ENCODE assay signal across 13 cellular contexts in genomic region chr1:43296207-43296606, GRCh38. TPM values are rescaled to one million over a fixed set of nuclear protein-coding genes. Genes with fewer than 3 reads are reported as not detected.
DNase-seq lines count a peak whose midpoint lies in the region; ATAC-seq, FAIRE-seq and TF ChIP-seq lines count a peak whose summit lies in the region.
"Had no signal": no experiment of that assay in that cellular context is flagged by ENCODE, and none has a peak within 500 bp of the region (broad histone marks: within the 10 kb centered on the region; RNA-seq: fewer than 3 reads in every experiment).

No MANE protein-coding gene starts in this region.

- peak overlapping the region; percentile 52 for H4K5ac ChIP-seq in H1 (ENCODE audit: insufficient read length, low read depth, low read length)

- no peak for TF ChIP-seq EP300 in H1 (IDR thresholded peaks at IDR 0.05; ENCODE audit: borderline replicate concordance in 1 of 2, low read depth in 2 of 2, low read length in 2 of 2)

- H4K20me1 ChIP-seq in KMS-11 (ENCODE audit: insufficient read depth) (no peaks in the 10 kb centered on the region), H1 (replicated peaks in 1 of 2; ENCODE audit: control insufficient read depth in 1 of 2, insufficient read depth in 2 of 2, low read length in 2 of 2) (no peaks in the 10 kb centered on the region)

- FAIRE-seq in H1 (lab: Jason Lieb, UNC) = no peak
- FAIRE-seq: H54, HTR-8/SVneo had no signal

- H2BK20ac ChIP-seq in H1 (ENCODE audit: low read length) = no peak overlapping the region

- H3K23ac ChIP-seq in H1 (ENCODE audit: insufficient read length) = no peak overlapping the region

- CTCF ChIA-PET in CD4-positive, alpha-beta memory T cell (lab: Charles Lee; ENCODE audit: partially characterized antibody) = interaction anchor here (1.7 kb wide), 1 partner anchor 69 kb away, joined by 5 read pairs; no protein-coding TSS in a partner anchor
- CTCF ChIA-PET in H1 (lab: Charles Lee; ENCODE audit: partially characterized antibody) = interaction anchor here (0.6 to 3.1 kb wide), 2 partner anchors 11 to 45 kb away, joined by 3 to 26 read pairs; partner anchors contain the start of gene C1orf210

- H3K4me2 ChIP-seq in KMS-11 (peak overlapping the region; percentile 56; the same call in 1 of the 2 replicates), H1 (ENCODE audit: insufficient read depth in 1 of 2, low read depth in 2 of 2, low read length in 2 of 2) (no peak overlapping the region), parathyroid adenoma (ENCODE audit: low read length) (peak overlapping the region; percentile 17)

- no peak overlapping the region for H2AK5ac ChIP-seq in H1 (ENCODE audit: low read depth, low read length)

- H3K27ac Mint-ChIP-seq in CD4-positive, alpha-beta memory T cell = peak overlapping the region; percentile 27 to 94 (median 90)
- H3K27ac Mint-ChIP-seq in natural killer cell treated with Interleukin-12 subunit alpha and Interleukin-12 subunit beta and Interleukin-15 and Interleukin-18, amount 100 ng/mL, for 72 hours = peak overlapping the region in 1 of 2 donors; percentile 56

- no peak overlapping the region for H2BK15ac ChIP-seq in H1 (ENCODE audit: low read length)

- no peak overlapping the region for H4K91ac ChIP-seq in H1 (replicated peaks; ENCODE audit: insufficient read length, low read length)

- H3K4ac ChIP-seq in H1 (replicated peaks; ENCODE audit: insufficient read length, low read depth, low read length) = no peak overlapping the region

- no peak overlapping the region for H2BK5ac ChIP-seq in H1 (ENCODE audit: low read depth, low read length)

- H4K8ac ChIP-seq in H1 (ENCODE audit: extremely low read depth, insufficient read depth, low read length) = no peak overlapping the region

- no peaks in the 10 kb centered on the region for H3K79me2 ChIP-seq in KMS-11 (ENCODE audit: insufficient read depth, low read depth)
- no peaks in the 10 kb centered on the region for H3K79me2 ChIP-seq in H1 (ENCODE audit: control insufficient read depth in 1 of 2, insufficient read depth in 2 of 2, low read length in 2 of 2)
- H3K79me2 ChIP-seq in parathyroid adenoma = no peaks in the 10 kb centered on the region

- no peak for TF ChIP-seq CTCF in KMS-11 (conservative IDR thresholded peaks at IDR 0.05; ENCODE audit: low read depth, low read length)
- TF ChIP-seq CTCF in H1 (IDR thresholded peaks at IDR 0.05; ENCODE audit: control extremely low read depth in 1 of 3, insufficient read depth in 1 of 3, low read depth in 1 of 3, low read length in 3 of 3) = no peak
- TF ChIP-seq CTCF in parathyroid adenoma (IDR thresholded peaks at IDR 0.05) = no peak

- POLR2A ChIA-PET in CD4-positive, alpha-beta memory T cell (lab: Charles Lee; ENCODE audit: partially characterized antibody) = no interaction called here
- POLR2A ChIA-PET in H1 (lab: Charles Lee; ENCODE audit: partially characterized antibody) = no interaction called here

- H3K79me1 ChIP-seq in H1 (ENCODE audit: low read depth, low read length) = no peaks in the 10 kb centered on the region

- no peak overlapping the region for H3K4me3 ChIP-seq in CD4-positive, alpha-beta memory T cell (ENCODE audit: low read length in 2 of 2)
- no peak overlapping the region for H3K4me3 ChIP-seq in KMS-11 (IDR thresholded peaks at IDR 0.05; ENCODE audit: insufficient read depth, low read depth, low read length)
- H3K4me3 ChIP-seq in H1 (ENCODE audit: extremely low read depth in 1 of 4, insufficient read depth in 2 of 4, low read depth in 3 of 4, low read length in 4 of 4) = peak overlapping the region in 1 of 4 experiments; percentile 1; a peak in 1 of 8 replicates
- H3K4me3 ChIP-seq in parathyroid adenoma (ENCODE audit: low read depth, low read length) = no peak overlapping the region

- no peak for ATAC-seq in HG03439 (IDR thresholded peaks at IDR 0.05; ENCODE audit: unreplicated experiment)
- no peak for ATAC-seq in natural killer cell treated with Interleukin-12 subunit alpha and Interleukin-12 subunit beta and Interleukin-15 and Interleukin-18, amount 100 ng/mL, for 72 hours

- no peaks in the 10 kb centered on the region for H3K36me3 ChIP-seq in CD4-positive, alpha-beta memory T cell (ENCODE audit: insufficient read depth, low read length)
- no peaks in the 10 kb centered on the region for H3K36me3 ChIP-seq in KMS-11 (ENCODE audit: insufficient read depth)
- no peaks in the 10 kb centered on the region for H3K36me3 ChIP-seq in H1 (ENCODE audit: control insufficient read depth in 2 of 4, insufficient read depth in 4 of 4, low read length in 3 of 4)
- no peaks in the 10 kb centered on the region for H3K36me3 ChIP-seq in parathyroid adenoma (ENCODE audit: control insufficient read depth, insufficient read depth, low read length)

- peaks cover 15% of the 10 kb centered on the region for H3K4me1 ChIP-seq in CD4-positive, alpha-beta memory T cell (ENCODE audit: insufficient read depth, low read length)
- H3K4me1 ChIP-seq in KMS-11 (ENCODE audit: low read depth, poor library complexity, severe bottlenecking) = peaks cover 23% of the 10 kb centered on the region
- H3K4me1 ChIP-seq in H1 (replicated peaks in 1 of 4; ENCODE audit: control insufficient read depth in 3 of 4, insufficient read depth in 4 of 4, low read length in 3 of 4) = peaks cover 1 to 8% (median 6%) of the 10 kb centered on the region in 4 experiments; a peak in 5 of 7 replicates
- no peaks in the 10 kb centered on the region for H3K4me1 ChIP-seq in parathyroid adenoma

- TF ChIP-seq POLR2A in H1 (IDR thresholded peaks at IDR 0.05; ENCODE audit: control extremely low read depth in 1 of 2, low read depth in 2 of 2, low read length in 2 of 2) = no peak

- H3K9me3 Mint-ChIP-seq in CD4-positive, alpha-beta memory T cell = no peaks in the 10 kb centered on the region
- H3K9me3 Mint-ChIP-seq in natural killer cell treated with Interleukin-12 subunit alpha and Interleukin-12 subunit beta and Interleukin-15 and Interleukin-18, amount 100 ng/mL, for 72 hours = no peaks in the 10 kb centered on the region
- H3K9me3 Mint-ChIP-seq: naive B cell had no signal

- 67% methylated on average over 1 of the region's 1 CpG; no CpG with 5 or more reads in 1 of the 2 experiments for WGBS in H1 (ENCODE audit: extremely low coverage in 1 of 2, insufficient coverage in 1 of 2, insufficient read length in 1 of 2, insufficient replicate concordance in 2 of 2, low coverage in 1 of 2, low lambda C conversion rate in 2 of 2, missing lambda C conversion rate in 1 of 2), 2 experiments

- H3K4me3 Mint-ChIP-seq in CD4-positive, alpha-beta memory T cell = peak overlapping the region in 2 of 8 donors; percentile 15 to 76
- H3K4me3 Mint-ChIP-seq in natural killer cell treated with Interleukin-12 subunit alpha and Interleukin-12 subunit beta and Interleukin-15 and Interleukin-18, amount 100 ng/mL, for 72 hours = no peak overlapping the region
- H3K4me3 Mint-ChIP-seq: naive B cell had no signal

- H3K14ac ChIP-seq in H1 (ENCODE audit: insufficient read length) = no peak overlapping the region

- H3K36me3 Mint-ChIP-seq in CD4-positive, alpha-beta memory T cell = no peaks in the 10 kb centered on the region
- H3K36me3 Mint-ChIP-seq in natural killer cell treated with Interleukin-12 subunit alpha and Interleukin-12 subunit beta and Interleukin-15 and Interleukin-18, amount 100 ng/mL, for 72 hours = no peaks in the 10 kb centered on the region
- H3K36me3 Mint-ChIP-seq: naive B cell had no signal

- H3K27me3 Mint-ChIP-seq in CD4-positive, alpha-beta memory T cell = no peaks in the 10 kb centered on the region
- H3K27me3 Mint-ChIP-seq in natural killer cell treated with Interleukin-12 subunit alpha and Interleukin-12 subunit beta and Interleukin-15 and Interleukin-18, amount 100 ng/mL, for 72 hours = no peaks in the 10 kb centered on the region

- DNase-seq in CD4-positive, alpha-beta memory T cell = no peak
- DNase-seq in H1 (ENCODE audit: low read depth in 1 of 2, low spot score in 2 of 2) (no peak), NCI-H69 (lab: John Stamatoyannopoulos, UW) (no peak), DMS79 (lab: John Stamatoyannopoulos, UW) (no peak)
- no peak for DNase-seq in natural killer cell treated with Interleukin-12 subunit alpha and Interleukin-12 subunit beta and Interleukin-15 and Interleukin-18, amount 100 ng/mL, for 72 hours (ENCODE audit: low spot score)
- DNase-seq: activated CD8-positive, alpha-beta memory T cell treated with anti-CD3 and anti-CD28 coated beads for 24 hours; naive B cell; NCI-H1436 had no signal

- no peak for TF ChIP-seq RAD21 in H1 (IDR thresholded peaks at IDR 0.05 in 1 of 2, conservative IDR thresholded peaks at IDR 0.05 in 1 of 2; ENCODE audit: low read depth in 2 of 2, low read length in 2 of 2)

- no peak overlapping the region; the same call in 1 of the 2 replicates for H3K9ac ChIP-seq in KMS-11
- no peak overlapping the region for H3K9ac ChIP-seq in H1 (replicated peaks in 1 of 4; ENCODE audit: extremely low read depth in 1 of 4, low read depth in 3 of 4, low read length in 3 of 4)
- no peak overlapping the region for H3K9ac ChIP-seq in parathyroid adenoma

- no peaks in the 10 kb centered on the region for H3K9me3 ChIP-seq in CD4-positive, alpha-beta memory T cell (ENCODE audit: control insufficient read depth in 1 of 2, low read length in 2 of 2)
- H3K9me3 ChIP-seq in H1 (ENCODE audit: insufficient read depth in 2 of 2, low read depth in 1 of 2, low read length in 1 of 2) (no peaks in the 10 kb centered on the region), parathyroid adenoma (ENCODE audit: control insufficient read depth, low read length) (no peaks in the 10 kb centered on the region)

- H3K27ac ChIP-seq in CD4-positive, alpha-beta memory T cell (ENCODE audit: low read depth, low read length) = no peak overlapping the region
- H3K27ac ChIP-seq in KMS-11 (peak overlapping the region; percentile 34; the same call in 1 of the 2 replicates), H1 (ENCODE audit: low read depth, low read length) (no peak overlapping the region), parathyroid adenoma (no peak overlapping the region)

- H3K4me1 Mint-ChIP-seq in CD4-positive, alpha-beta memory T cell = peaks cover 10 to 17% (median 14%) of the 10 kb centered on the region in 4 donors
- peaks cover 6 to 9% of the 10 kb centered on the region in 2 donors for H3K4me1 Mint-ChIP-seq in natural killer cell treated with Interleukin-12 subunit alpha and Interleukin-12 subunit beta and Interleukin-15 and Interleukin-18, amount 100 ng/mL, for 72 hours (ENCODE audit: low read depth in 2 of 2)
- H3K4me1 Mint-ChIP-seq: naive B cell had no signal

- H2AFZ ChIP-seq in KMS-11 (ENCODE audit: low read depth) (peak overlapping the region; percentile 29; the same call in 1 of the 2 replicates), H1 (ENCODE audit: low read length) (no peak overlapping the region), parathyroid adenoma (no peak overlapping the region)

- H2BK12ac ChIP-seq in H1 (ENCODE audit: low read depth, low read length) = no peak overlapping the region

- H3K23me2 ChIP-seq in H1 (ENCODE audit: low read depth, low read length) = no peaks in the 10 kb centered on the region; the same call in 1 of the 2 replicates

- H3K27me3 ChIP-seq in CD4-positive, alpha-beta memory T cell (ENCODE audit: insufficient read depth, low read length) = no peaks in the 10 kb centered on the region
- H3K27me3 ChIP-seq in KMS-11 (ENCODE audit: insufficient read depth, low read depth) = no peaks in the 10 kb centered on the region
- H3K27me3 ChIP-seq in H1 (replicated peaks in 1 of 4; ENCODE audit: control insufficient read depth in 3 of 4, extremely low read depth in 1 of 4, insufficient read depth in 3 of 4, low read length in 3 of 4) = no peaks in the 10 kb centered on the region
- H3K27me3 ChIP-seq in parathyroid adenoma (ENCODE audit: control insufficient read depth, insufficient read depth, low read length) = no peaks in the 10 kb centered on the region

- no peak overlapping the region for H3K18ac ChIP-seq in H1 (ENCODE audit: extremely low read depth, low read length)

- H3K56ac ChIP-seq in H1 (replicated peaks; ENCODE audit: insufficient read length, low read depth, low read length) = no peak overlapping the region

- H2BK120ac ChIP-seq in H1 (replicated peaks; ENCODE audit: low read depth, low read length) = no peak overlapping the region

- intact Hi-C loops in CD4-positive, alpha-beta memory T cell (cut with micrococcal nuclease) = no loop called here

RNA-seq across cellular contexts. Expression of gene TIE1, which starts 4.6 kb away (rescaled TPM):
- not detected for total RNA-seq in CD4-positive, alpha-beta memory T cell
- polyA plus RNA-seq in CD4-positive, alpha-beta memory T cell = not detected
- total RNA-seq in H1 (2021; fragmentation: NEBNext Ultra II Directional; extraction: Animal tissue kit (Norgen Biotek cat#: 25700)) = 2.2 and 2.7 TPM in 2 replicates
- polyA plus RNA-seq in H1 (2011; rRNA removed) = 0.74 and 1.5 TPM in 2 replicates
- 1.2 TPM for polyA plus RNA-seq in H1 (2011; cell fraction: cytosol; rRNA removed)
- 3.8 TPM for polyA plus RNA-seq in H1 (2011; cell fraction: nucleus; rRNA removed)
- 1.1 to 1.7 TPM (median 1.6 TPM) in 4 replicates for polyA plus RNA-seq in H1 (2012, experiment 1 of 2)
- 1.4 TPM for polyA plus RNA-seq in H1 (2012, experiment 2 of 2)
- polyA plus RNA-seq in H1 (2013, experiment 1 of 2) = 5.6 TPM
- 4.5 TPM for polyA plus RNA-seq in H1 (2013, experiment 2 of 2)
- 1.7 and 1.9 TPM in 2 replicates for polyA minus RNA-seq in H1 (2011; rRNA and poly(A)+ RNA removed)
- polyA minus RNA-seq in H1 (2011; cell fraction: cytosol; rRNA and poly(A)+ RNA removed) = 5.9 TPM
- polyA minus RNA-seq in H1 (2011; cell fraction: nucleus; rRNA and poly(A)+ RNA removed) = 3.0 TPM
- 10 to 100 TPM in 1 of 2 donors, 1 to 10 TPM in 1; 9.6 to 11.4 TPM for total RNA-seq in natural killer cell treated with Interleukin-12 subunit alpha and Interleukin-12 subunit beta and Interleukin-15 and Interleukin-18, amount 100 ng/mL, for 72 hours

RNA-seq across cellular contexts. Expression of gene C1orf210, which starts 10.8 kb away (rescaled TPM):
- not detected for total RNA-seq in CD4-positive, alpha-beta memory T cell
- polyA plus RNA-seq in CD4-positive, alpha-beta memory T cell = not detected
- 10.6 and 12.0 TPM in 2 replicates for total RNA-seq in H1 (2021; fragmentation: NEBNext Ultra II Directional; extraction: Animal tissue kit (Norgen Biotek cat#: 25700))
- polyA plus RNA-seq in H1 (2011; rRNA removed) = 27.9 and 29.9 TPM in 2 replicates
- 25.0 TPM for polyA plus RNA-seq in H1 (2011; cell fraction: cytosol; rRNA removed)
- polyA plus RNA-seq in H1 (2011; cell fraction: nucleus; rRNA removed) = 10.0 TPM
- 10.1 to 12.6 TPM (median 10.7 TPM) in 4 replicates for polyA plus RNA-seq in H1 (2012, experiment 1 of 2)
- 13.0 TPM for polyA plus RNA-seq in H1 (2012, experiment 2 of 2)
- 13.8 TPM for polyA plus RNA-seq in H1 (2013, experiment 1 of 2)
- polyA plus RNA-seq in H1 (2013, experiment 2 of 2) = 16.0 TPM
- polyA minus RNA-seq in H1 (2011; rRNA and poly(A)+ RNA removed) = 14.1 and 15.4 TPM in 2 replicates
- 5.4 TPM for polyA minus RNA-seq in H1 (2011; cell fraction: cytosol; rRNA and poly(A)+ RNA removed)
- 5.0 TPM for polyA minus RNA-seq in H1 (2011; cell fraction: nucleus; rRNA and poly(A)+ RNA removed)
- not detected for total RNA-seq in natural killer cell treated with Interleukin-12 subunit alpha and Interleukin-12 subunit beta and Interleukin-15 and Interleukin-18, amount 100 ng/mL, for 72 hours

RNA-seq across cellular contexts. Expression of gene TMEM125, which starts 26.4 kb away (rescaled TPM):
- not detected for total RNA-seq in CD4-positive, alpha-beta memory T cell
- not detected for polyA plus RNA-seq in CD4-positive, alpha-beta memory T cell
- total RNA-seq in H1 (2021; fragmentation: NEBNext Ultra II Directional; extraction: Animal tissue kit (Norgen Biotek cat#: 25700)) = 24.6 and 26.5 TPM in 2 replicates
- 46.7 and 54.2 TPM in 2 replicates for polyA plus RNA-seq in H1 (2011; rRNA removed)
- polyA plus RNA-seq in H1 (2011; cell fraction: cytosol; rRNA removed) = 46.6 TPM
- 76.7 TPM for polyA plus RNA-seq in H1 (2011; cell fraction: nucleus; rRNA removed)
- 14.5 to 42.9 TPM (median 25.8 TPM) in 4 replicates for polyA plus RNA-seq in H1 (2012, experiment 1 of 2)
- polyA plus RNA-seq in H1 (2012, experiment 2 of 2) = 26.3 TPM
- 15.4 TPM for polyA plus RNA-seq in H1 (2013, experiment 1 of 2)
- polyA plus RNA-seq in H1 (2013, experiment 2 of 2) = 16.1 TPM
- 22.8 and 31.0 TPM in 2 replicates for polyA minus RNA-seq in H1 (2011; rRNA and poly(A)+ RNA removed)
- polyA minus RNA-seq in H1 (2011; cell fraction: cytosol; rRNA and poly(A)+ RNA removed) = 25.0 TPM
- 20.6 TPM for polyA minus RNA-seq in H1 (2011; cell fraction: nucleus; rRNA and poly(A)+ RNA removed)
- total RNA-seq in natural killer cell treated with Interleukin-12 subunit alpha and Interleukin-12 subunit beta and Interleukin-15 and Interleukin-18, amount 100 ng/mL, for 72 hours = not detected

RNA-seq across cellular contexts. Expression of gene MPL, which starts 41.4 kb away (rescaled TPM):
- total RNA-seq in CD4-positive, alpha-beta memory T cell = not detected
- not detected for polyA plus RNA-seq in CD4-positive, alpha-beta memory T cell
- not detected in 2 replicates for total RNA-seq in H1 (2021; fragmentation: NEBNext Ultra II Directional; extraction: Animal tissue kit (Norgen Biotek cat#: 25700))
- polyA plus RNA-seq in H1 (2011; rRNA removed) = 0.08 and 0.11 TPM in 2 replicates
- not detected for polyA plus RNA-seq in H1 (2011; cell fraction: cytosol; rRNA removed)
- 0.07 TPM for polyA plus RNA-seq in H1 (2011; cell fraction: nucleus; rRNA removed)
- 0.27 to 0.55 TPM (median 0.43 TPM) in 3 of 4 replicates, not detected in the other for polyA plus RNA-seq in H1 (2012, experiment 1 of 2)
- polyA plus RNA-seq in H1 (2012, experiment 2 of 2) = not detected
- 0.04 TPM for polyA plus RNA-seq in H1 (2013, experiment 1 of 2)
- polyA plus RNA-seq in H1 (2013, experiment 2 of 2) = 0.09 TPM
- 0.15 TPM in 1 of 2 replicates, not detected in the other for polyA minus RNA-seq in H1 (2011; rRNA and poly(A)+ RNA removed)
- not detected for polyA minus RNA-seq in H1 (2011; cell fraction: cytosol; rRNA and poly(A)+ RNA removed)
- not detected for polyA minus RNA-seq in H1 (2011; cell fraction: nucleus; rRNA and poly(A)+ RNA removed)
- not detected for total RNA-seq in natural killer cell treated with Interleukin-12 subunit alpha and Interleukin-12 subunit beta and Interleukin-15 and Interleukin-18, amount 100 ng/mL, for 72 hours

Comparison
In these comparisons a context has a peak if more than half of its experiments do, and no peak if none do; other contexts are left out.
1. H3K4me2 ChIP-seq: peak in KMS-11 (single experiment) and parathyroid adenoma (single experiment); none in H1 (0 of 2).
2. RNA of gene C1orf210, which starts 10.8 kb away (total RNA-seq): 10.6 to 12.0 TPM in H1; not detected in CD4-positive, alpha-beta memory T cell and not detected in natural killer cell treated with Interleukin-12 subunit alpha and Interleukin-12 subunit beta and Interleukin-15 and Interleukin-18, amount 100 ng/mL, for 72 hours; every median in the first group is over 10 times any median in the second.
3. RNA of gene TMEM125, which starts 26.4 kb away (total RNA-seq): 24.6 to 26.5 TPM in H1; not detected in CD4-positive, alpha-beta memory T cell and not detected in natural killer cell treated with Interleukin-12 subunit alpha and Interleukin-12 subunit beta and Interleukin-15 and Interleukin-18, amount 100 ng/mL, for 72 hours; every median in the first group is over 10 times any median in the second.